Comparison of ENCODE assay signal across 1 cellular context in genomic region chr10:44478040-44478439, GRCh38.
TF ChIP-seq lines count a peak whose summit lies in the region.

No MANE protein-coding gene starts in this region.

TF ChIP-seq in K562, 482 proteins besides CTCF, POLR2A, EP300 and RAD21 (continued from another document and continues in another):
- TF ChIP-seq ZBTB12 (CRISPR knock-in tag; IDR thresholded peaks at IDR 0.05) (no peak), ATF7 (IDR thresholded peaks at IDR 0.05) (peak; percentile 15; the same call in 1 of the 2 replicates), ZNF41 (CRISPR knock-in tag; conservative IDR thresholded peaks at IDR 0.05) (no peak), POLR2AphosphoS5 (IDR thresholded peaks at IDR 0.05; ENCODE audit: control insufficient read depth, insufficient read depth, low read depth, low read length) (peak; percentile 39; the same call in 1 of the 2 replicates), SOX6 (IDR thresholded peaks at IDR 0.05) (peak; percentile 45; the same call in 1 of the 2 replicates), MEIS2 (IDR thresholded peaks at IDR 0.05; ENCODE audit: partially characterized antibody) (peak; percentile 55), KDM5B (IDR thresholded peaks at IDR 0.05; ENCODE audit: insufficient replicate concordance, low read depth, low read length) (no peak), ARID3B (CRISPR knock-in tag; IDR thresholded peaks at IDR 0.05; ENCODE audit: borderline replicate concordance) (no peak), PKNOX1 (IDR thresholded peaks at IDR 0.05) (peak; percentile 54; the same call in 1 of the 2 replicates), ZNF316 (IDR thresholded peaks at IDR 0.05) (peak; percentile 94), MTA2 (IDR thresholded peaks at IDR 0.05; ENCODE audit: low read depth) (peak; percentile 43; the same call in 1 of the 2 replicates), MBD2 (IDR thresholded peaks at IDR 0.05; ENCODE audit: borderline replicate concordance, low read depth) (no peak), CBFA2T2 (conservative IDR thresholded peaks at IDR 0.05) (peak; percentile 69), TBL1XR1 (IDR thresholded peaks at IDR 0.05; ENCODE audit: low read length in 2 of 2) (0 out of 4 replicates have a peak, but pooled peaks of 1 of the 2 experiments have one; percentile 16), ELF2 (CRISPR knock-in tag; IDR thresholded peaks at IDR 0.05) (no peak), MAFG (tag; conservative IDR thresholded peaks at IDR 0.05) (peak; percentile 91), JUND (IDR thresholded peaks at IDR 0.05; ENCODE audit: borderline replicate concordance, low read depth, low read length) (peak; percentile 49; the same call in 1 of the 2 replicates), JUND (tag; IDR thresholded peaks at IDR 0.05; ENCODE audit: borderline replicate concordance, low read depth, low read length) (peak; percentile 66; the same call in 2 of the 3 replicates), ZNF384 (IDR thresholded peaks at IDR 0.05; ENCODE audit: low read depth, low read length) (no peak), KDM1A (IDR thresholded peaks at IDR 0.05) (peak; percentile 13 to 38; a peak in 2 of 4 replicates), C11orf30 (IDR thresholded peaks at IDR 0.05; ENCODE audit: low read depth) (peak; percentile 93), ZNF24 (IDR thresholded peaks at IDR 0.05) (0 out of 2 replicates have a peak, but pooled peaks have one; percentile 13), ZBTB11 (CRISPR knock-in tag; IDR thresholded peaks at IDR 0.05) (peak in 1 of 3 experiments; percentile 65; a peak in 1 of 6 replicates), SPI1 (IDR thresholded peaks at IDR 0.05; ENCODE audit: borderline replicate concordance, low read depth, low read length) (no peak), MEF2A (IDR thresholded peaks at IDR 0.05; ENCODE audit: control insufficient read depth, low read depth, low read length) (no peak), NONO (IDR thresholded peaks at IDR 0.05; ENCODE audit: low read depth in 2 of 2, low read length in 1 of 2) (no peak), ARID3A (IDR thresholded peaks at IDR 0.05; ENCODE audit: borderline replicate concordance, low read depth, low read length) (peak; percentile 25; the same call in 1 of the 2 replicates), SMARCC2 (IDR thresholded peaks at IDR 0.05; ENCODE audit: low read depth) (peak; percentile 42; the same call in 1 of the 2 replicates), CHD2 (IDR thresholded peaks at IDR 0.05; ENCODE audit: low read depth, low read length) (no peak), EHMT2 (IDR thresholded peaks at IDR 0.05) (peak; percentile 67; the same call in 1 of the 2 replicates), PBX2 (CRISPR knock-in tag; IDR thresholded peaks at IDR 0.05; ENCODE audit: low read depth) (no peak), PBX2 (tag; conservative IDR thresholded peaks at IDR 0.05; ENCODE audit: low read depth) (peak; percentile 63), ZNF592 (IDR thresholded peaks at IDR 0.05) (0 out of 2 replicates have a peak, but pooled peaks have one; percentile 20), STAT5A (IDR thresholded peaks at IDR 0.05; ENCODE audit: borderline replicate concordance, low read length) (peak; percentile 35; the same call in 1 of the 2 replicates), RCOR1 (IDR thresholded peaks at IDR 0.05; ENCODE audit: borderline replicate concordance in 1 of 2, low read depth in 2 of 2, low read length in 2 of 2) (peak in 1 of 2 experiments; percentile 75; a peak in 1 of 4 replicates), SMARCA4 (IDR thresholded peaks at IDR 0.05) (peak; percentile 85), ATF3 (IDR thresholded peaks at IDR 0.05) (peak; percentile 25; the same call in 1 of the 2 replicates), ATF3 (CRISPR knock-in tag; conservative IDR thresholded peaks at IDR 0.05) (no peak), NFE2 (IDR thresholded peaks at IDR 0.05; ENCODE audit: low read depth) (peak; percentile 94), GMEB1 (CRISPR knock-in tag; IDR thresholded peaks at IDR 0.05) (no peak), ZNF175 (CRISPR knock-in tag; IDR thresholded peaks at IDR 0.05; ENCODE audit: low read depth) (no peak), HDAC1 (IDR thresholded peaks at IDR 0.05) (no peak), TAL1 (IDR thresholded peaks at IDR 0.05) (peak; percentile 79), NCOR1 (IDR thresholded peaks at IDR 0.05) (peak; percentile 73), POLR2AphosphoS2 (IDR thresholded peaks at IDR 0.05; ENCODE audit: low read length) (no peak), SMARCE1 (IDR thresholded peaks at IDR 0.05) (peak; percentile 20; the same call in 1 of the 2 replicates), CREB1 (IDR thresholded peaks at IDR 0.05) (no peak), CREB1 (CRISPR knock-in tag; IDR thresholded peaks at IDR 0.05) (no peak)
